24 cellular contexts compared by ENCODE assay signal in genomic region chr4:124684301-124684700, GRCh38. TPM values are rescaled to one million over a fixed set of nuclear protein-coding genes. Genes with fewer than 3 reads are reported as not detected.
DNase-seq lines count a peak whose midpoint lies in the region; ATAC-seq and TF ChIP-seq lines count a peak whose summit lies in the region.
"Had no signal": no experiment of that assay in that cellular context is flagged by ENCODE, and none has a peak within 500 bp of the region (broad histone marks: within the 10 kb centered on the region; RNA-seq: fewer than 3 reads in every experiment).

No MANE protein-coding gene starts in this region.

- no peak overlapping the region for H3K4me3 ChIP-seq in brain microvascular endothelial cell (ENCODE audit: low read depth, low read length)
- H3K4me3 ChIP-seq: adrenal gland, SJSA1, smooth muscle cell, uterus had no signal

- no peak for TF ChIP-seq CTCF in brain microvascular endothelial cell (IDR thresholded peaks at IDR 0.05; ENCODE audit: low read depth, low read length, missing control alignments)

- ATAC-seq in GM18868 (IDR thresholded peaks at IDR 0.05; ENCODE audit: unreplicated experiment) (peak; percentile 53), left colon (peak; percentile 84), Right ventricle myocardium superior (ENCODE audit: poor library complexity) (no peak)
- ATAC-seq: stimulated activated naive B cell treated with anti-CD40 and anti-IgM and Interleukin-4, amounts not matched to agents 10 μg/mL and 1 μg/mL and 100 μg/mL, for 72 hours had no signal

- DNase-seq in HT1080 (ENCODE audit: low read depth) (peak; percentile 40), brain microvascular endothelial cell (peak; percentile 5), left colon (no peak), DMS153 treated with DMSO at 0.1 percent for 48 hours (lab: John Stamatoyannopoulos, UW; ENCODE audit: unreplicated experiment) (no peak), Right ventricle myocardium superior (no peak), NCI-H69 (lab: John Stamatoyannopoulos, UW) (no peak)
- DNase-seq: activated CD4-positive, alpha-beta T cell treated with anti-CD3 and anti-CD28 coated beads, Interleukin-2, amount 10 ng/mL, durations not matched to agents 24 days and 14 days; activated CD8-positive, alpha-beta memory T cell treated with anti-CD3 and anti-CD28 coated beads, Interleukin-2, amount 50 U/mL, for 4 hours; activated gamma-delta T cell; adrenal gland; GF-D8; HCEC 1CT; hypothalamus; NCI-H1092 treated with DMSO at 0.1 percent for 48 hours; NCI-H2029; NCI-H345; NCI-H82; occipital lobe; stimulated activated naive B cell treated with anti-CD40 and anti-IgM and Interleukin-4, amounts not matched to agents 10 μg/mL and 1 μg/mL and 100 μg/mL, for 72 hours; T-helper 1 cell; uterus had no signal

- intact Hi-C loops in left colon (cut with DNase I, micrococcal nuclease) (no loop called here), Right ventricle myocardium superior (cut with DNase I) (no loop called here)

- H3K27me3 ChIP-seq in brain microvascular endothelial cell (replicated peaks): no peaks in the 10 kb centered on the region
- H3K27me3 ChIP-seq: adrenal gland, SJSA1, uterus had no signal

- no peak overlapping the region for H3K27ac ChIP-seq in brain microvascular endothelial cell
- H3K27ac ChIP-seq: adrenal gland, SJSA1, uterus had no signal

- H3K36me3 ChIP-seq in brain microvascular endothelial cell (replicated peaks): no peaks in the 10 kb centered on the region
- H3K36me3 ChIP-seq: adrenal gland, uterus had no signal

- in situ Hi-C loops in brain microvascular endothelial cell (cut with HindIII; ENCODE audit: low pct_ligation_motif_present, low sequenced_read_pairs): no loop called here

RNA-seq across cellular contexts. Expression of gene ANKRD50, which starts 28.2 kb away (rescaled TPM):
- total RNA-seq in HT1080 (2014; rRNA removed; shearing (Covaris generic)): 9.8 and 11.8 TPM in 2 replicates
- polyA plus RNA-seq in HT1080 (2015; cell fraction: cytosol; rRNA removed): 5.1 and 7.7 TPM in 2 replicates
- 13.0 and 14.4 TPM in 2 replicates for polyA plus RNA-seq in HT1080 (2015; cell fraction: nucleus; rRNA removed)
- total RNA-seq in left colon: 10 to 100 TPM in 1 of 2 donors, 1 to 10 TPM in 1; 9.4 to 11.8 TPM
- total RNA-seq in Right ventricle myocardium superior: 5.3 TPM

Comparison
In these comparisons a context has a peak if more than half of its experiments do, and no peak if none do; other contexts are left out.
1. DNase-seq: peak in HT1080 (single experiment) and brain microvascular endothelial cell (single experiment); none in left colon (0 of 2), DMS153 treated with DMSO at 0.1 percent for 48 hours (single experiment), Right ventricle myocardium superior (single experiment) and NCI-H69 (single experiment).